Comparison of ENCODE assay signal across 8 cellular contexts in the genomic region with DNA sequence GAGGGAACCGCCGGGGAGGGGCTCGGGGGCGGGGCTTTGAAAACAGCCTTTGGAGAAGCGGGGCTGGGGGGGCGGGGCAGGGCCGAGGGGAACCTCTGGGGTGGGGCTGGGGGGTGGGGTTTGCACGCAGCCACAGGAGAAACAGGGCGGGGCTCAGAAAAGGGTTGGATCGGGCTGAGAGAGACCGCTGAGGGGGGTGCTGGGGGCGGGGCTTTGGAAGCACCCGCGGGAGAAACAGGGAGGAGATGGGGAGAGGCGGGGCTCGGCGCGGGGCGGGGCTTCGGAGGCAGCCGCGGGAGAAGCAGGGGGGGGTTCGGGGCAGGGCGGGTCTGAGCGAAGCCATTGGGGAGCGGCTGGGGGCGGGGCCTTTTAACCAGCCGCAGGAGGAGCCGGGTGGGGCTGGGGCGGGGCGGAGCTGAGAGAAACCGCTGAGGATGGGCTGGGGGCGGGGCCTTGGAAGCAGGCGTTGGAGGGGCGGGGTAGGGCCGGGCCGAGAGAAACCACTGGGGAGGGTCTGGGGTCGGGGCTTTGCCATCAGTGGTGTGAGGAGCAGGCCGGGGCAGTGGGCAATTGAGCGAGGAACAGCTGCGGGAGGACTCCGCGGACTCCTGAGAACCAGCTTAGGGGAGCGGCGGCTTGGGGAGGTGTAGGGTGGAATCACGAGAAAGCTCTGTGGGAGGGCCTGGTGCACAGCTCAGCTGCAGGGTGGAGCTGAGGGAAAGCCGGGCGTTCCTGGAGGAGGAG. TPM values are rescaled to one million over a fixed set of nuclear protein-coding genes. Genes with fewer than 3 reads are reported as not detected.
DNase-seq lines count a peak whose midpoint lies in the region; ATAC-seq lines count a peak whose summit lies in the region.

No MANE protein-coding gene starts in this region.

- DNase-seq in NCI-H460 (ENCODE audit: extremely low read depth, low read depth): peak; percentile 94
- DNase-seq in activated CD4-positive, alpha-beta T cell treated with anti-CD3 and anti-CD28 coated beads for 24 hours (ENCODE audit: low read depth in 2 of 2): peak; percentile 73 to 79
- peak; percentile 85 for DNase-seq in cerebellum (ENCODE audit: low spot score)
- DNase-seq in kidney tubule cell (ENCODE audit: low spot score): peak; percentile 89
- peak; percentile 91 for DNase-seq in stimulated activated CD4-positive, alpha-beta T cell treated with anti-CD3 and anti-CD28 coated beads, Interleukin-15, amount 100 ng/mL, for 24 hours

- ATAC-seq in GM18498 (IDR thresholded peaks at IDR 0.05; ENCODE audit: unreplicated experiment): peak; percentile 22
- ATAC-seq in HG03196 (IDR thresholded peaks at IDR 0.05; ENCODE audit: unreplicated experiment): peak; percentile 14
- no peak for ATAC-seq in GM21367 (IDR thresholded peaks at IDR 0.05; ENCODE audit: unreplicated experiment)

RNA-seq across cellular contexts. Expression of a gene that starts 1.2 kb away (rescaled TPM):
- 28.5 and 37.4 TPM in 2 replicates for total RNA-seq in NCI-H460 (2014; rRNA removed; shearing (Covaris generic))
- polyA plus RNA-seq in NCI-H460 (2014; cell fraction: nucleus; rRNA removed): 21.1 and 23.0 TPM in 2 replicates
- 12.9 TPM for total RNA-seq in cerebellum

RNA-seq across cellular contexts. Expression of a gene that starts 10.1 kb away (rescaled TPM):
- total RNA-seq in NCI-H460 (2014; rRNA removed; shearing (Covaris generic)): not detected in 2 replicates
- not detected in 2 replicates for polyA plus RNA-seq in NCI-H460 (2014; cell fraction: nucleus; rRNA removed)
- not detected for total RNA-seq in cerebellum

RNA-seq across cellular contexts. Expression of a gene that starts 58.5 kb away (rescaled TPM):
- total RNA-seq in NCI-H460 (2014; rRNA removed; shearing (Covaris generic)): not detected in 2 replicates
- not detected in 2 replicates for polyA plus RNA-seq in NCI-H460 (2014; cell fraction: nucleus; rRNA removed)
- total RNA-seq in cerebellum: not detected
